In genomic region chrX:66728818-66729271, GRCh38 we compare ENCODE assay signal across 1 cellular context.
TF ChIP-seq lines count a peak whose summit lies in the region.

No MANE protein-coding gene starts in this region.

TF ChIP-seq in K562, 482 proteins besides CTCF, POLR2A, EP300 and RAD21 (continued from another document and continues in another):
- no peak for TF ChIP-seq ZNF592 (IDR thresholded peaks at IDR 0.05)
- TF ChIP-seq NCOA6 (IDR thresholded peaks at IDR 0.05): no peak
- no peak for TF ChIP-seq ZNF263 (CRISPR knock-in tag; IDR thresholded peaks at IDR 0.05; ENCODE audit: borderline replicate concordance)
- TF ChIP-seq ELF2 (CRISPR knock-in tag; IDR thresholded peaks at IDR 0.05): no peak
- TF ChIP-seq ZNF274 (IDR thresholded peaks at IDR 0.05; ENCODE audit: borderline replicate concordance, low read depth, low read length): no peak
- no peak for TF ChIP-seq THAP7 (CRISPR knock-in tag; IDR thresholded peaks at IDR 0.05)
- no peak for TF ChIP-seq GTF2F1 (IDR thresholded peaks at IDR 0.05; ENCODE audit: low read depth, low read length)
- TF ChIP-seq ZNF717 (CRISPR knock-in tag; IDR thresholded peaks at IDR 0.05): no peak
- TF ChIP-seq DDX20 (tag; IDR thresholded peaks at IDR 0.05; ENCODE audit: low read depth): no peak
- peak; percentile 91 for TF ChIP-seq CREM (IDR thresholded peaks at IDR 0.05; ENCODE audit: low read depth)
- no peak for TF ChIP-seq POLR2AphosphoS2 (IDR thresholded peaks at IDR 0.05; ENCODE audit: low read length)
- 0 out of 4 replicates have a peak, but pooled peaks of 1 of the 2 experiments have one; percentile 56 for TF ChIP-seq ARNT (IDR thresholded peaks at IDR 0.05)
- TF ChIP-seq ZNF143 (CRISPR knock-in tag; IDR thresholded peaks at IDR 0.05): no peak
- peak; percentile 73 for TF ChIP-seq TBP (optimal IDR thresholded peaks at IDR 0.05; ENCODE audit: low read depth, low read length)
- TF ChIP-seq ZNF384 (IDR thresholded peaks at IDR 0.05; ENCODE audit: low read depth, low read length): 0 out of 2 replicates have a peak, but pooled peaks have one; percentile 33
- TF ChIP-seq E2F8 (IDR thresholded peaks at IDR 0.05; ENCODE audit: low read depth, partially characterized antibody): no peak
- TF ChIP-seq, protein P1, sequence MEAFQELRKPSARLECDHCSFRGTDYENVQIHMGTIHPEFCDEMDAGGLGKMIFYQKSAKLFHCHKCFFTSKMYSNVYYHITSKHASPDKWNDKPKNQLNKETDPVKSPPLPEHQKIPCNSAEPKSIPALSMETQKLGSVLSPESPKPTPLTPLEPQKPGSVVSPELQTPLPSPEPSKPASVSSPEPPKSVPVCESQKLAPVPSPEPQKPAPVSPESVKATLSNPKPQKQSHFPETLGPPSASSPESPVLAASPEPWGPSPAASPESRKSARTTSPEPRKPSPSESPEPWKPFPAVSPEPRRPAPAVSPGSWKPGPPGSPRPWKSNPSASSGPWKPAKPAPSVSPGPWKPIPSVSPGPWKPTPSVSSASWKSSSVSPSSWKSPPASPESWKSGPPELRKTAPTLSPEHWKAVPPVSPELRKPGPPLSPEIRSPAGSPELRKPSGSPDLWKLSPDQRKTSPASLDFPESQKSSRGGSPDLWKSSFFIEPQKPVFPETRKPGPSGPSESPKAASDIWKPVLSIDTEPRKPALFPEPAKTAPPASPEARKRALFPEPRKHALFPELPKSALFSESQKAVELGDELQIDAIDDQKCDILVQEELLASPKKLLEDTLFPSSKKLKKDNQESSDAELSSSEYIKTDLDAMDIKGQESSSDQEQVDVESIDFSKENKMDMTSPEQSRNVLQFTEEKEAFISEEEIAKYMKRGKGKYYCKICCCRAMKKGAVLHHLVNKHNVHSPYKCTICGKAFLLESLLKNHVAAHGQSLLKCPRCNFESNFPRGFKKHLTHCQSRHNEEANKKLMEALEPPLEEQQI (IDR thresholded peaks at IDR 0.05): no peak
- TF ChIP-seq PYGO2 (tag; IDR thresholded peaks at IDR 0.05): no peak
- no peak for TF ChIP-seq CBFB (CRISPR knock-in tag; IDR thresholded peaks at IDR 0.05)
- TF ChIP-seq MAFG (tag; conservative IDR thresholded peaks at IDR 0.05): no peak
- TF ChIP-seq CBX8 (IDR thresholded peaks at IDR 0.05; ENCODE audit: borderline replicate concordance, extremely low read depth, low read depth, low read length, poor library complexity, severe bottlenecking): no peak
- TF ChIP-seq KDM5B (IDR thresholded peaks at IDR 0.05; ENCODE audit: insufficient replicate concordance, low read depth, low read length): no peak
- no peak for TF ChIP-seq ZNF668 (CRISPR knock-in tag; IDR thresholded peaks at IDR 0.05)
- no peak for TF ChIP-seq POLR2G (IDR thresholded peaks at IDR 0.05; ENCODE audit: low read depth, low read length)
- TF ChIP-seq, protein P2, sequence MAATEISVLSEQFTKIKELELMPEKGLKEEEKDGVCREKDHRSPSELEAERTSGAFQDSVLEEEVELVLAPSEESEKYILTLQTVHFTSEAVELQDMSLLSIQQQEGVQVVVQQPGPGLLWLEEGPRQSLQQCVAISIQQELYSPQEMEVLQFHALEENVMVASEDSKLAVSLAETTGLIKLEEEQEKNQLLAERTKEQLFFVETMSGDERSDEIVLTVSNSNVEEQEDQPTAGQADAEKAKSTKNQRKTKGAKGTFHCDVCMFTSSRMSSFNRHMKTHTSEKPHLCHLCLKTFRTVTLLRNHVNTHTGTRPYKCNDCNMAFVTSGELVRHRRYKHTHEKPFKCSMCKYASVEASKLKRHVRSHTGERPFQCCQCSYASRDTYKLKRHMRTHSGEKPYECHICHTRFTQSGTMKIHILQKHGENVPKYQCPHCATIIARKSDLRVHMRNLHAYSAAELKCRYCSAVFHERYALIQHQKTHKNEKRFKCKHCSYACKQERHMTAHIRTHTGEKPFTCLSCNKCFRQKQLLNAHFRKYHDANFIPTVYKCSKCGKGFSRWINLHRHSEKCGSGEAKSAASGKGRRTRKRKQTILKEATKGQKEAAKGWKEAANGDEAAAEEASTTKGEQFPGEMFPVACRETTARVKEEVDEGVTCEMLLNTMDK (IDR thresholded peaks at IDR 0.05; ENCODE audit: borderline replicate concordance, insufficient read depth, low read depth, low read length, poor library complexity, severe bottlenecking): peak; percentile 4
- 0 out of 4 replicates have a peak, but pooled peaks of 1 of the 2 experiments have one; percentile 4 for TF ChIP-seq RCOR1 (IDR thresholded peaks at IDR 0.05; ENCODE audit: borderline replicate concordance in 1 of 2, low read depth in 2 of 2, low read length in 2 of 2)
- TF ChIP-seq TAF9B (IDR thresholded peaks at IDR 0.05; ENCODE audit: partially characterized antibody): peak; percentile 30
- TF ChIP-seq ZNF12 (CRISPR knock-in tag; IDR thresholded peaks at IDR 0.05): no peak
- TF ChIP-seq ZEB2 (IDR thresholded peaks at IDR 0.05): peak; percentile 63; the same call in 1 of the 2 replicates
- TF ChIP-seq, protein P3, sequence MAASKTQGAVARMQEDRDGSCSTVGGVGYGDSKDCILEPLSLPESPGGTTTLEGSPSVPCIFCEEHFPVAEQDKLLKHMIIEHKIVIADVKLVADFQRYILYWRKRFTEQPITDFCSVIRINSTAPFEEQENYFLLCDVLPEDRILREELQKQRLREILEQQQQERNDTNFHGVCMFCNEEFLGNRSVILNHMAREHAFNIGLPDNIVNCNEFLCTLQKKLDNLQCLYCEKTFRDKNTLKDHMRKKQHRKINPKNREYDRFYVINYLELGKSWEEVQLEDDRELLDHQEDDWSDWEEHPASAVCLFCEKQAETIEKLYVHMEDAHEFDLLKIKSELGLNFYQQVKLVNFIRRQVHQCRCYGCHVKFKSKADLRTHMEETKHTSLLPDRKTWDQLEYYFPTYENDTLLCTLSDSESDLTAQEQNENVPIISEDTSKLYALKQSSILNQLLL (CRISPR knock-in tag; IDR thresholded peaks at IDR 0.05; ENCODE audit: borderline replicate concordance): no peak
- TF ChIP-seq TAF7 (tag; IDR thresholded peaks at IDR 0.05): no peak
- TF ChIP-seq PPARD (CRISPR knock-in tag; IDR thresholded peaks at IDR 0.05): no peak
- no peak for TF ChIP-seq CLOCK (CRISPR knock-in tag; IDR thresholded peaks at IDR 0.05; ENCODE audit: borderline replicate concordance)
- TF ChIP-seq, protein P4, sequence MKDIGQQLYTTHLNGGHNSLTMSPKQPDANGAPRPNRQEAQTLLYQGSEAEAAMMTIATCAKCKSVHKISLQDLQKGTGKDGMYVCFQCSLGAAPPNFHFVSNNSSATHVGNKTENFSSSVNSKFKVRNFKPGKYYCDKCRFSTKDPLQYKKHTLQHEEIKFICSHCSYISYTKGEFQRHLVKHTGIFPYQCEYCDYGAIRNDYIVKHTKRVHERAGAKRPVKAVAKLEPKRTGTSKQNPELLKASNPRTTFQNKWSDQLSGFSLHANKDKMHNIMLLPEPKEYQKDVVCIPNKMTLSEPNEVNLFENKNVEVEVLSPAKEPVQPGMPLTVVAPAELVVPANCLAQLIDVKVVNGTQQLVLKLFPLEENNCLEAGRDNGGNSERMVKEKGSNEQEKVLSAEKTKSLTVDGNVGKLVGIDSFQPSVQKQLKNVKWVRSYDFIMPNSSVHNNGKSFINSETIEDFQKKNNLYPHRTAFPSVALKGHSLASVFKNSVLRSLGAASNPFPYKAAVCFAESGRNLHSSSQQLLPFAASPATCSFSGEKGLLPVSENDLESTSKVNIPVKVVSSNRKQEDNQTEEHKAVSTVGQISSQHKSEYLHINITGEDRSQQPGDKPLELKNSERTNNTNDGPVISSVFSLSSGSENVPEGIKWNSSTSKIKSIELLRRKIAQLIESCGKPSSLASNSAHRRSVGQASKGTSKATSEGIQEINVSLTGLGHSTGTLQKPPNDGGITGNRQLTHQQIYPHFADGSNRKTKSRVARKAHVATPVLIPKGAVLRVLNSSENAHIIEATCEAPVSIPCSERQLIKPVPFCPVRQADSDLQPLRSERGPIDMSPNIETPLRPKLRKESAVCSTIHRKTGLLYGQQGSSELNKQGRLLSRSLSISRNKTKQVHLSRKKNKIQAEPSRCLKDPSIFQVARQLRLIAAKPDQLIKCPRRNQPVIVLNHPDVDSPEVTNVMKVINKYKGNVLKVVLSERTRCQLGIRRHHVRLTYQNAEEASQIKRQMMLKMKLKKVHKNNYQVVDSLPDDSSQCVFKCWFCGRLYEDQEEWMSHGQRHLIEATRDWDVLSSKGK (CRISPR knock-in tag; IDR thresholded peaks at IDR 0.05): no peak
- TF ChIP-seq HNRNPL (IDR thresholded peaks at IDR 0.05; ENCODE audit: low read depth, low read length): no peak
- TF ChIP-seq, protein P5, sequence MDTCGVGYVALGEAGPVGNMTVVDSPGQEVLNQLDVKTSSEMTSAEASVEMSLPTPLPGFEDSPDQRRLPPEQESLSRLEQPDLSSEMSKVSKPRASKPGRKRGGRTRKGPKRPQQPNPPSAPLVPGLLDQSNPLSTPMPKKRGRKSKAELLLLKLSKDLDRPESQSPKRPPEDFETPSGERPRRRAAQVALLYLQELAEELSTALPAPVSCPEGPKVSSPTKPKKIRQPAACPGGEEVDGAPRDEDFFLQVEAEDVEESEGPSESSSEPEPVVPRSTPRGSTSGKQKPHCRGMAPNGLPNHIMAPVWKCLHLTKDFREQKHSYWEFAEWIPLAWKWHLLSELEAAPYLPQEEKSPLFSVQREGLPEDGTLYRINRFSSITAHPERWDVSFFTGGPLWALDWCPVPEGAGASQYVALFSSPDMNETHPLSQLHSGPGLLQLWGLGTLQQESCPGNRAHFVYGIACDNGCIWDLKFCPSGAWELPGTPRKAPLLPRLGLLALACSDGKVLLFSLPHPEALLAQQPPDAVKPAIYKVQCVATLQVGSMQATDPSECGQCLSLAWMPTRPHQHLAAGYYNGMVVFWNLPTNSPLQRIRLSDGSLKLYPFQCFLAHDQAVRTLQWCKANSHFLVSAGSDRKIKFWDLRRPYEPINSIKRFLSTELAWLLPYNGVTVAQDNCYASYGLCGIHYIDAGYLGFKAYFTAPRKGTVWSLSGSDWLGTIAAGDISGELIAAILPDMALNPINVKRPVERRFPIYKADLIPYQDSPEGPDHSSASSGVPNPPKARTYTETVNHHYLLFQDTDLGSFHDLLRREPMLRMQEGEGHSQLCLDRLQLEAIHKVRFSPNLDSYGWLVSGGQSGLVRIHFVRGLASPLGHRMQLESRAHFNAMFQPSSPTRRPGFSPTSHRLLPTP (IDR thresholded peaks at IDR 0.05; ENCODE audit: borderline replicate concordance, extremely low read depth, insufficient read length): no peak
